Comparison of ENCODE assay signal across 21 cellular contexts in the genomic region with DNA sequence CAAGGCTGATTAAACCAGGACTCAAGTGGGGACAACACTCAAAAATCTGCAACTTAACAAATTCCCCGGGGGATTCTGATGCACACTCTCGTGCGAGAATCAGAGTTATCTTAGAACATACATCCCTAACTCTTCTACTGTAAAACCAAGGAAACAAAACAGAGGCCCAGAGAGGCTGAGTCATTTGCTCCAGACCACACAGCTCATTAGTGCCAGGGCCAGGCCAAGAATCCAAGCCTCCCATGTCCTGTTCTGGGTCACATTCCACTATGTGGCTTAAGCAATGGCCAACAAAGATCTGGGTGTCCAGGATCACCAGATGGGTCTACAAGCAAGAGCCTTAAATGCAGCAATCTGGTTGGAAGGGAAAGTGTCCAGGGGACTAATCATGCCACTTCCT.
A peak's percentile ranks its signal among the peaks of the same experiment; 100 is the strongest.
DNase-seq lines count a peak whose midpoint lies in the region; ATAC-seq and TF ChIP-seq lines count a peak whose summit lies in the region.
"Had no signal": no experiment of that assay in that cellular context is flagged by ENCODE, and none has a peak within 500 bp of the region (broad histone marks: within the 10 kb centered on the region; RNA-seq: fewer than 3 reads in every experiment).

No MANE protein-coding gene starts in this region.

- H3K9me3 ChIP-seq in IMR-90 (ENCODE audit: control insufficient read depth, insufficient read depth, low read length) (no peaks in the 10 kb centered on the region), osteoblast (ENCODE audit: low read depth, low read length) (no peaks in the 10 kb centered on the region)
- H3K9me3 ChIP-seq: body of pancreas, gastrocnemius medialis, tibial artery had no signal

- no peak overlapping the region for H4K5ac ChIP-seq in IMR-90 (ENCODE audit: low read depth, low read length)

- TF ChIP-seq RAD21 in IMR-90 (IDR thresholded peaks at IDR 0.05; ENCODE audit: low read length) = no peak

- dilution Hi-C loops in IMR-90 (cut with HindIII; ENCODE audit: low sequenced_read_pairs, unreplicated experiment) = no loop called here

- no peak overlapping the region for H3K4me2 ChIP-seq in IMR-90 (ENCODE audit: low read depth, low read length)
- no peak overlapping the region for H3K4me2 ChIP-seq in osteoblast (ENCODE audit: insufficient read depth, low read length)

- POLR2A ChIA-PET in IMR-90 (lab: Charles Lee; ENCODE audit: unreplicated experiment) = no interaction called here

- WGBS in IMR-90 (ENCODE audit: extremely low coverage in 2 of 2, insufficient read length in 1 of 2), 2 experiments = no CpG with 5 or more reads among the region's 3 CpGs

- H3K27me3 ChIP-seq in IMR-90 (ENCODE audit: control insufficient read depth, insufficient read depth, low read length) = no peaks in the 10 kb centered on the region
- H3K27me3 ChIP-seq in osteoblast (ENCODE audit: insufficient read depth, low read length) = no peaks in the 10 kb centered on the region
- H3K27me3 ChIP-seq: body of pancreas, gastrocnemius medialis, tibial artery had no signal

- H3K4me3 ChIP-seq in IMR-90 (ENCODE audit: insufficient read depth, low read depth, low read length) (no peak overlapping the region), osteoblast (ENCODE audit: insufficient read depth, low read length) (no peak overlapping the region)
- H3K4me3 ChIP-seq: body of pancreas, gastrocnemius medialis, tibial artery had no signal

- peak overlapping the region; percentile 11 for H2AK9ac ChIP-seq in IMR-90 (replicated peaks; ENCODE audit: low read depth, low read length, poor library complexity)

- ATAC-seq in IMR-90 (ENCODE audit: low read depth) (no peak), HG03521 (IDR thresholded peaks at IDR 0.05; ENCODE audit: unreplicated experiment) (no peak), GM18858 (IDR thresholded peaks at IDR 0.05; ENCODE audit: unreplicated experiment) (no peak)
- ATAC-seq: body of pancreas; HepG2; stimulated activated naive CD8-positive, alpha-beta T cell treated with anti-CD3 and anti-CD28 coated beads, Interleukin-15, amount 100 ng/mL, for 72 hours had no signal

- TF ChIP-seq POLR2A in IMR-90 (IDR thresholded peaks at IDR 0.05; ENCODE audit: low read depth, low read length) = no peak

- no peak overlapping the region; a peak in 1 of 4 replicates for H4K8ac ChIP-seq in IMR-90 (ENCODE audit: low read depth in 2 of 2, low read length in 2 of 2)

- peaks cover 0 to 7% of the 10 kb centered on the region in 2 experiments; a peak in 1 of 4 replicates for H3K79me1 ChIP-seq in IMR-90 (ENCODE audit: low read depth in 1 of 2, low read length in 2 of 2)

- DNase-seq in EH (ENCODE audit: low read depth) = peak; percentile 61
- peak; percentile 35 for DNase-seq in IMR-90
- peak; percentile 64 for DNase-seq in fibroblast of gingiva (ENCODE audit: low read depth)
- peak; percentile 81 for DNase-seq in osteoblast (ENCODE audit: insufficient read length, low spot score, missing footprints)
- DNase-seq in NCI-H2196 treated with DMSO at 0.1 percent for 48 hours (lab: John Stamatoyannopoulos, UW; ENCODE audit: unreplicated experiment) = no peak
- DNase-seq: activated CD8-positive, alpha-beta memory T cell treated with anti-CD3 and anti-CD28 coated beads, Interleukin-2, amount 50 U/mL, for 48 hours; activated naive CD8-positive, alpha-beta T cell treated with anti-CD3 and anti-CD28 coated beads for 36 hours; effector CD4-positive, alpha-beta T cell; gastrocnemius medialis; H7; hypothalamus; NCI-H1092; NCI-H1930; stimulated activated naive CD8-positive, alpha-beta T cell treated with anti-CD3 and anti-CD28 coated beads, Interleukin-15, amount 100 ng/mL, for 72 hours; tibial artery had no signal

- no peak overlapping the region for H3K18ac ChIP-seq in IMR-90 (ENCODE audit: low read depth, low read length)

- TF ChIP-seq CTCF in IMR-90 (conservative IDR thresholded peaks at IDR 0.05; ENCODE audit: low read depth, low read length) (no peak), osteoblast (IDR thresholded peaks at IDR 0.05; ENCODE audit: extremely low read depth, low read depth, low read length) (no peak)

- peak overlapping the region; percentile 23; the same call in 1 of the 2 replicates for H2AK5ac ChIP-seq in IMR-90 (ENCODE audit: low read depth, low read length)

- no peaks in the 10 kb centered on the region for H3K79me2 ChIP-seq in osteoblast (ENCODE audit: insufficient read depth, low read length)

- peaks cover 11% of the 10 kb centered on the region; the same call in 1 of the 2 replicates for H3K9me1 ChIP-seq in IMR-90 (ENCODE audit: insufficient read depth, low read length)

- H2AFZ ChIP-seq in IMR-90 (replicated peaks; ENCODE audit: low read length, poor library complexity) = no peak overlapping the region
- H2AFZ ChIP-seq in osteoblast (ENCODE audit: low read length) = no peak overlapping the region

- peak overlapping the region; percentile 22; the same call in 1 of the 2 replicates for H3K4ac ChIP-seq in IMR-90 (ENCODE audit: low read depth, low read length)

- H2BK15ac ChIP-seq in IMR-90 (ENCODE audit: low read depth, low read length) = no peak overlapping the region

- H3K23ac ChIP-seq in IMR-90 (ENCODE audit: low read depth, low read length) = no peak overlapping the region

- no peaks in the 10 kb centered on the region for H4K20me1 ChIP-seq in IMR-90 (ENCODE audit: insufficient read depth, low read length)
- H4K20me1 ChIP-seq in osteoblast (ENCODE audit: insufficient read depth, low read length) = peaks cover 4% of the 10 kb centered on the region

- no peak overlapping the region for H3K56ac ChIP-seq in IMR-90 (ENCODE audit: extremely low read depth, insufficient read depth, low read length)

- intact Hi-C loops in IMR-90 (cut with micrococcal nuclease) = no loop called here

- in situ Hi-C loops in IMR-90 (cut with MboI; ENCODE audit: low sequenced_read_pairs) = no loop called here

- H3K14ac ChIP-seq in IMR-90 (replicated peaks; ENCODE audit: low read depth, low read length) = 0 out of 2 replicates have a peak overlapping the region, but pooled peaks have one; percentile 11

- no peak overlapping the region for H4K91ac ChIP-seq in IMR-90 (ENCODE audit: insufficient read depth, low read depth, low read length)

- no peak overlapping the region for H2BK20ac ChIP-seq in IMR-90 (ENCODE audit: low read depth, low read length)

- BruUV-seq in IMR-90 (replicated peaks; lab: Mats Ljungman, UMichigan) = no TSS peak

- CTCF ChIA-PET in IMR-90 (lab: Yijun Ruan, JAX) = interaction anchor here (0.6 to 1.4 kb wide), 2 partner anchors 9 to 46 kb away, joined by 3 read pairs; no protein-coding TSS in a partner anchor

- H3K27ac ChIP-seq in IMR-90 (ENCODE audit: insufficient read depth, low read length) (no peak overlapping the region), osteoblast (ENCODE audit: low read depth, low read length) (peak overlapping the region; percentile 65)
- H3K27ac ChIP-seq: body of pancreas, epithelial cell of prostate, gastrocnemius medialis, HL-60, tibial artery had no signal

- H3K36me3 ChIP-seq in IMR-90 (ENCODE audit: control insufficient read depth, insufficient read depth, low read length) (0 out of 2 replicates have a peak, but pooled peaks cover 2% of the 10 kb centered on the region), osteoblast (ENCODE audit: insufficient read depth, low read length) (no peaks in the 10 kb centered on the region)
- H3K36me3 ChIP-seq: gastrocnemius medialis, tibial artery had no signal

- H3K4me1 ChIP-seq in IMR-90 (ENCODE audit: control insufficient read depth, insufficient read depth, low read length) (peaks cover 12% of the 10 kb centered on the region), osteoblast (ENCODE audit: insufficient read depth, low read length) (peaks cover 33% of the 10 kb centered on the region)

- no peak overlapping the region for H2BK120ac ChIP-seq in IMR-90 (ENCODE audit: low read depth, low read length)

- no peak overlapping the region for H2BK5ac ChIP-seq in IMR-90 (ENCODE audit: low read depth, low read length, poor library complexity, severe bottlenecking)

- H3K9ac ChIP-seq in IMR-90 (ENCODE audit: low read depth, low read length) = no peak overlapping the region

TF ChIP-seq in IMR-90, 13 proteins besides CTCF, POLR2A, EP300 and RAD21:
- TF ChIP-seq MAZ (IDR thresholded peaks at IDR 0.05; ENCODE audit: borderline replicate concordance, low read depth, low read length) (no peak), SMC3 (IDR thresholded peaks at IDR 0.05; ENCODE audit: low read depth, low read length) (no peak), FOS (IDR thresholded peaks at IDR 0.05; ENCODE audit: low read depth, low read length) (no peak)
- TF ChIP-seq, protein P1, sequence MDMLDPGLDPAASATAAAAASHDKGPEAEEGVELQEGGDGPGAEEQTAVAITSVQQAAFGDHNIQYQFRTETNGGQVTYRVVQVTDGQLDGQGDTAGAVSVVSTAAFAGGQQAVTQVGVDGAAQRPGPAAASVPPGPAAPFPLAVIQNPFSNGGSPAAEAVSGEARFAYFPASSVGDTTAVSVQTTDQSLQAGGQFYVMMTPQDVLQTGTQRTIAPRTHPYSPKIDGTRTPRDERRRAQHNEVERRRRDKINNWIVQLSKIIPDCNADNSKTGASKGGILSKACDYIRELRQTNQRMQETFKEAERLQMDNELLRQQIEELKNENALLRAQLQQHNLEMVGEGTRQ (IDR thresholded peaks at IDR 0.05; ENCODE audit: low read depth, low read length) = no peak
